In the genomic region with DNA sequence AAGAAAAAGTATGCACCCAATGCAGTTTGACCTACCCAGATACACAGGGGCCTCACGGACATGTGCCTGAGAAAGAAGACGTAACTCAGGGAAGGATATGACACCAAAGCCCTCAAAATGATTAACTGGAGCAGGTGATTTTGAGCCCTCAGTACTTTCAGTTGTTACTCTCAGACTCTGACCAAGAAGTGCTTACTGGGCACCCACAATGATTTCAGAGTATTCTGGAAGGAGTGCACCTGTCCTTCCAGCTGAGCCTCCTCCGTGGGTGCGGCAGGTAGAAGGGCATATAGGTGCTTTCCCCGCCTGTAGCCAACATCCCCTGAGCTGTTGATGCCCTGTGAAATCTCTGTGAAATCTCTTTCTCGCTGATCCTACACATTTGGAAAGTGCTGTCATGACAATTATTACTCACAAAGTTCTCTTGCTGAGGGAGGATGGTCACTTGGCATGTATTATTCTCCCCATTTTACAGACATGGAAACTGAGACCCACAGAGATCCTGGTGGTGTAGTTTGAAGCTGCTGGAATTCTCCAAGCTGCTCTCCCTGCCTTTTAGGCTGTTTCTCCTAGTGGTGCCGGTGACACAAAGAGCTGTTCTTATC, we compare ENCODE assay signal across 9 cellular contexts.
A peak's percentile ranks its signal among the peaks of the same experiment; 100 is the strongest.
DNase-seq lines count a peak whose midpoint lies in the region; ATAC-seq and TF ChIP-seq lines count a peak whose summit lies in the region.
"Had no signal": no experiment of that assay in that cellular context is flagged by ENCODE, and none has a peak within 500 bp of the region (broad histone marks: within the 10 kb centered on the region; RNA-seq: fewer than 3 reads in every experiment).

No MANE protein-coding gene starts in this region.

- no peaks in the 10 kb centered on the region for H3K9me3 ChIP-seq in breast epithelium
- H3K9me3 ChIP-seq: stomach had no signal

- no peak overlapping the region for H3K4me3 ChIP-seq in breast epithelium
- H3K4me3 ChIP-seq: stomach had no signal

- H3K27ac Mint-ChIP-seq in memory B cell = peak overlapping the region; percentile 88

- TF ChIP-seq CTCF in breast epithelium (IDR thresholded peaks at IDR 0.05) = no peak

- no peak overlapping the region for H3K4me3 Mint-ChIP-seq in memory B cell

- ATAC-seq in GM18499 (IDR thresholded peaks at IDR 0.05; ENCODE audit: insufficient read depth, unreplicated experiment) (peak; percentile 65), GM21576 (IDR thresholded peaks at IDR 0.05; ENCODE audit: unreplicated experiment) (peak; percentile 72), HG03575 (IDR thresholded peaks at IDR 0.05; ENCODE audit: extremely low read depth, insufficient number of reproducible peaks, low FRiP score, unreplicated experiment) (peak; percentile 58), memory B cell (ENCODE audit: low read depth) (peak; percentile 54)

- H3K9me3 Mint-ChIP-seq in memory B cell = no peaks in the 10 kb centered on the region

- no peaks in the 10 kb centered on the region for H3K36me3 ChIP-seq in breast epithelium
- H3K36me3 ChIP-seq: stomach had no signal

- peaks cover 0 to 6% of the 10 kb centered on the region in 2 donors for H3K4me1 ChIP-seq in breast epithelium

- no peak for TF ChIP-seq POLR2A in breast epithelium (IDR thresholded peaks at IDR 0.05)

- H3K4me1 Mint-ChIP-seq in memory B cell = peaks cover 38% of the 10 kb centered on the region

- H3K27me3 ChIP-seq in breast epithelium = no peaks in the 10 kb centered on the region

- DNase-seq in memory B cell (ENCODE audit: low spot score in 2 of 2) = no peak
- no peak for DNase-seq in NCI-H774 (lab: John Stamatoyannopoulos, UW)
- no peak for DNase-seq in dermis blood vessel endothelial cell
- no peak for DNase-seq in breast epithelium (ENCODE audit: low spot score in 2 of 2)
- no peak for DNase-seq in CD1c-positive myeloid dendritic cell (ENCODE audit: extremely low spot score)
- DNase-seq: stomach had no signal

- no peak overlapping the region for H3K27ac ChIP-seq in breast epithelium
- H3K27ac ChIP-seq: stomach had no signal

- no peaks in the 10 kb centered on the region for H3K36me3 Mint-ChIP-seq in memory B cell

- intact Hi-C loops in breast epithelium (cut with DNase I; ENCODE audit: low total_unique reads) = no loop called here

- H3K27me3 Mint-ChIP-seq in memory B cell = no peaks in the 10 kb centered on the region
